In genomic region chr12:96177013-96177412, GRCh38 we compare ENCODE assay signal across 7 cellular contexts. TPM values are rescaled to one million over a fixed set of nuclear protein-coding genes. Genes with fewer than 3 reads are reported as not detected.
DNase-seq lines count a peak whose midpoint lies in the region; ATAC-seq and TF ChIP-seq lines count a peak whose summit lies in the region.

No MANE protein-coding gene starts in this region.

- peaks cover 7% of the 10 kb centered on the region for H3K27me3 Mint-ChIP-seq in dendritic cell treated with granulocyte-macrophage colony-stimulating factor and Interleukin-4, amounts not matched to agents 40 ng/mL and 50 ng/mL, for 4 days

- ATAC-seq in HG02798 (IDR thresholded peaks at IDR 0.05; ENCODE audit: poor library complexity, unreplicated experiment), result peak; percentile 70
- ATAC-seq in omental fat pad (ENCODE audit: low FRiP score), result no peak

- H3K9me3 Mint-ChIP-seq in dendritic cell treated with granulocyte-macrophage colony-stimulating factor and Interleukin-4, amounts not matched to agents 40 ng/mL and 50 ng/mL, for 4 days, result peaks cover 18% of the 10 kb centered on the region

- no peak overlapping the region for H3K4me3 Mint-ChIP-seq in dendritic cell treated with granulocyte-macrophage colony-stimulating factor and Interleukin-4, amounts not matched to agents 40 ng/mL and 50 ng/mL, for 4 days

- peaks cover 37% of the 10 kb centered on the region for H3K4me1 Mint-ChIP-seq in dendritic cell treated with granulocyte-macrophage colony-stimulating factor and Interleukin-4, amounts not matched to agents 40 ng/mL and 50 ng/mL, for 4 days (ENCODE audit: low read depth)

- intact Hi-C loops in dendritic cell treated with granulocyte-macrophage colony-stimulating factor and Interleukin-4, amounts not matched to agents 40 ng/mL and 50 ng/mL, for 4 days (cut with micrococcal nuclease), result loop anchor here (1.0 kb wide), 1 partner anchor 18 kb away; no protein-coding TSS in a partner anchor

- DNase-seq in UCSD-AML1 (lab: John Stamatoyannopoulos, UW; ENCODE audit: unreplicated experiment) (peak; percentile 53), NCI-H82 treated with DMSO at 0.1 percent for 48 hours (lab: John Stamatoyannopoulos, UW; ENCODE audit: unreplicated experiment) (no peak), superior temporal gyrus (ENCODE audit: extremely low spot score) (no peak), omental fat pad (ENCODE audit: low spot score) (no peak)
- peak; percentile 42 for DNase-seq in stimulated activated CD8-positive, alpha-beta memory T cell treated with anti-CD3 and anti-CD28 coated beads, Interleukin-7, amount 100 ng/mL, for 24 hours (ENCODE audit: low read depth)

- no peak for TF ChIP-seq CTCF in omental fat pad (IDR thresholded peaks at IDR 0.05)

- H3K27ac Mint-ChIP-seq in dendritic cell treated with granulocyte-macrophage colony-stimulating factor and Interleukin-4, amounts not matched to agents 40 ng/mL and 50 ng/mL, for 4 days, result peak overlapping the region; percentile 31

- no peaks in the 10 kb centered on the region for H3K36me3 Mint-ChIP-seq in dendritic cell treated with granulocyte-macrophage colony-stimulating factor and Interleukin-4, amounts not matched to agents 40 ng/mL and 50 ng/mL, for 4 days (ENCODE audit: low read depth)

RNA-seq across cellular contexts. Expression of gene ELK3, which starts 17.2 kb away (rescaled TPM):
- total RNA-seq in omental fat pad, result 10 to 100 TPM; 22.4 to 69.7 (median 37.9) TPM

Comparison
In these comparisons a context has a peak if more than half of its experiments do, and no peak if none do; other contexts are left out.
1. DNase-seq: peak in UCSD-AML1 (single experiment) and stimulated activated CD8-positive, alpha-beta memory T cell treated with anti-CD3 and anti-CD28 coated beads, Interleukin-7, amount 100 ng/mL, for 24 hours (single experiment); none in NCI-H82 treated with DMSO at 0.1 percent for 48 hours (single experiment), superior temporal gyrus (single experiment) and omental fat pad (single experiment).